Comparison of ENCODE assay signal across 1 cellular context in genomic region chr6:170265655-170266054, GRCh38.
TF ChIP-seq lines count a peak whose summit lies in the region.

No MANE protein-coding gene starts in this region.

TF ChIP-seq in H1, 55 proteins besides CTCF, POLR2A, EP300 and RAD21 (continued from another document):
- TF ChIP-seq RFX5 (IDR thresholded peaks at IDR 0.05; ENCODE audit: borderline replicate concordance, low read depth, low read length): no peak
- TF ChIP-seq SAP30 (IDR thresholded peaks at IDR 0.05; ENCODE audit: insufficient read depth, insufficient replicate concordance, low read length): no peak
- TF ChIP-seq BACH1 (IDR thresholded peaks at IDR 0.05; ENCODE audit: low read length): no peak
- TF ChIP-seq ATF3 (IDR thresholded peaks at IDR 0.05; ENCODE audit: insufficient read depth, low read depth, low read length): no peak
- TF ChIP-seq KDM4A (IDR thresholded peaks at IDR 0.05; ENCODE audit: low read depth, low read length, severe bottlenecking): no peak
- TF ChIP-seq POU5F1 (IDR thresholded peaks at IDR 0.05; ENCODE audit: low read depth, low read length): no peak
